10 cellular contexts compared by ENCODE assay signal in the genomic region with DNA sequence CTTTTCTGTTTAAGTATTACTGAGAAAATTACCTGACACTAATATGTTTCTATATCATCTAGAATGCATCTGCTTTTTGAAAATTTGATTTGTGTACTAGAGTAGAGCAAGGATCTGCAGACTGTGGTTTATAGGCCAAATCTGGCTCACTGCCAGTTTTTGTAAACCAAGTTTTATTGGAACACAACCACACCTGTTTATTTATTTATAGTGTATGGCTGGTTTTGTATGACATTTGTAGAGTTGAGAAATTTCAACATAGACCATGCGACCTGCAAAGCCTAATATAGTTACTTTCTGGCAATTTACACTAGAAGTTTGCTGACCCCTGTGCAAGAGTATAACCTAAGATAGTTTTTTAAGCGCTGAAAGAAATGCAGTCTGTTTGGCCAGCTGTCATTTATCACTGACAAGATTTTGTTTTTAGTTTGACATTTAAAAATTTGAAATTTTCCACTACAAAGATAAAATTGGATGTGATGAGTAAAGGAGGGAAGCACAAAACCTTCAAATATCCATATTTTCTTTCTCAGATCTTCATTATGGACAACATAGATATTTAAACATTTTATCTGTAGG. TPM values are rescaled to one million over a fixed set of nuclear protein-coding genes. Genes with fewer than 3 reads are reported as not detected.
DNase-seq lines count a peak whose midpoint lies in the region; ATAC-seq and TF ChIP-seq lines count a peak whose summit lies in the region.
"Had no signal": no experiment of that assay in that cellular context is flagged by ENCODE, and none has a peak within 500 bp of the region (broad histone marks: within the 10 kb centered on the region; RNA-seq: fewer than 3 reads in every experiment).

No MANE protein-coding gene starts in this region.

- 34% methylated on average over 2 of the region's 2 CpGs for WGBS in prostate gland
- WGBS in adrenal gland, 4 donors = 25 to 49% (median 42%) methylated on average over 2 of the region's 2 CpGs

- no peaks in the 10 kb centered on the region for H3K36me3 ChIP-seq in ascending aorta
- H3K36me3 ChIP-seq in prostate gland = no peaks in the 10 kb centered on the region
- H3K36me3 ChIP-seq in adrenal gland (replicated peaks in 1 of 2) = no peaks in the 10 kb centered on the region

- no peak for TF ChIP-seq CTCF in ascending aorta (IDR thresholded peaks at IDR 0.05)
- TF ChIP-seq CTCF in prostate gland (IDR thresholded peaks at IDR 0.05) = no peak
- no peak for TF ChIP-seq CTCF in adrenal gland (IDR thresholded peaks at IDR 0.05)

- H3K4me3 ChIP-seq in ascending aorta (no peak overlapping the region), prostate gland (no peak overlapping the region), adrenal gland (no peak overlapping the region)

- H3K27ac ChIP-seq in ascending aorta (peak overlapping the region; percentile 44 to 70), prostate gland (peak overlapping the region; percentile 1 to 38), adrenal gland (peak overlapping the region in 1 of 5 donors; percentile 65)

- H3K27me3 ChIP-seq in ascending aorta = no peaks in the 10 kb centered on the region
- H3K27me3 ChIP-seq in prostate gland (replicated peaks; ENCODE audit: insufficient read depth) = no peaks in the 10 kb centered on the region
- no peaks in the 10 kb centered on the region for H3K27me3 ChIP-seq in adrenal gland

- DNase-seq in DMS53 (lab: John Stamatoyannopoulos, UW) (peak; percentile 16), DMS53 treated with DMSO at 0.1 percent for 48 hours (lab: John Stamatoyannopoulos, UW; ENCODE audit: unreplicated experiment) (no peak), NCI-H1105 (lab: John Stamatoyannopoulos, UW) (peak; percentile 32), ascending aorta (ENCODE audit: low spot score in 2 of 2) (no peak), prostate gland (ENCODE audit: low spot score) (peak; percentile 42), adrenal gland (no peak), NCI-H128 (lab: John Stamatoyannopoulos, UW; ENCODE audit: unreplicated experiment) (no peak)
- DNase-seq: islet precursor cell, right cardiac atrium had no signal

- intact Hi-C loops in ascending aorta (cut with DNase I) (no loop called here), prostate gland (cut with DNase I) (no loop called here), adrenal gland (cut with DNase I) (no loop called here)

- H3K4me1 ChIP-seq in ascending aorta = peaks cover under 1 to 26% of the 10 kb centered on the region in 2 donors
- peaks cover 5% of the 10 kb centered on the region for H3K4me1 ChIP-seq in prostate gland (replicated peaks)
- H3K4me1 ChIP-seq in adrenal gland (replicated peaks in 1 of 2) = peaks cover 31 to 47% of the 10 kb centered on the region in 2 donors

- ATAC-seq in HG02870 (IDR thresholded peaks at IDR 0.05; ENCODE audit: unreplicated experiment) = no peak

- TF ChIP-seq POLR2A in prostate gland (IDR thresholded peaks at IDR 0.05) (no peak), adrenal gland (IDR thresholded peaks at IDR 0.05) (no peak)

- H3K9me3 ChIP-seq in ascending aorta = no peaks in the 10 kb centered on the region
- H3K9me3 ChIP-seq in prostate gland = no peaks in the 10 kb centered on the region
- H3K9me3 ChIP-seq in adrenal gland (replicated peaks in 1 of 3) = no peaks in the 10 kb centered on the region

RNA-seq across cellular contexts. Expression of a gene that starts 36.1 kb away (rescaled TPM):
- 77.4 TPM for total RNA-seq in ascending aorta
- 100 to 1,000 TPM; 151 to 199 TPM for total RNA-seq in prostate gland
- 100 to 1,000 TPM in 1 of 8 donors, 10 to 100 TPM in 7; 32.3 to 123 (median 60.0) TPM for total RNA-seq in adrenal gland
- polyA plus RNA-seq in adrenal gland = 100 to 1,000 TPM in 1 of 3 donors, 10 to 100 TPM in 2; 18.7 to 244 (median 23.7) TPM

RNA-seq across cellular contexts. Expression of a gene that starts 59.6 kb away (rescaled TPM):
- total RNA-seq in ascending aorta = 8.2 TPM
- 10 to 100 TPM; 25.6 to 32.1 TPM for total RNA-seq in prostate gland
- 10 to 100 TPM; 22.8 to 48.4 (median 29.3) TPM for total RNA-seq in adrenal gland
- polyA plus RNA-seq in adrenal gland = 10 to 100 TPM; 10.8 to 50.7 (median 16.7) TPM

Comparison
In these comparisons a context has a peak if more than half of its experiments do, and no peak if none do; other contexts are left out.
1. DNase-seq: peak in DMS53 (single experiment), NCI-H1105 (single experiment) and prostate gland (single experiment); none in DMS53 treated with DMSO at 0.1 percent for 48 hours (single experiment), ascending aorta (0 of 2), adrenal gland (0 of 7) and NCI-H128 (single experiment).